ENCODE assay signal across 31 cellular contexts in genomic region chr2:200242553-200242952, GRCh38.
"Had no signal": no experiment of that assay in that cellular context is flagged by ENCODE, and none has a peak within 500 bp of the region (broad histone marks: within the 10 kb centered on the region; RNA-seq: fewer than 3 reads in every experiment).

No MANE protein-coding gene starts in this region.

- DNase-seq: activated B cell treated with CpG ODN at 0.5 μM for 24 hours; activated CD4-positive, alpha-beta memory T cell treated with anti-CD3 and anti-CD28 coated beads for 36 hours; activated CD4-positive, alpha-beta T cell treated with anti-CD3 and anti-CD28 coated beads for 4 hours; activated CD4-positive, alpha-beta T cell treated with anti-CD3 and anti-CD28 coated beads, Interleukin-2, amount 50 U/mL, for 1 hour; activated CD4-positive, CD25-positive, alpha-beta regulatory T cell treated with anti-CD3 and anti-CD28 coated beads, Interleukin-2, amount 50 U/mL, for 72 hours; activated CD8-positive, alpha-beta memory T cell treated with anti-CD3 and anti-CD28 coated beads, Interleukin-2, amount 50 U/mL, for 4 hours; activated gamma-delta T cell treated with Interleukin-2 at 50 U/mL for 16 hours; activated naive CD4-positive, alpha-beta T cell treated with anti-CD3 and anti-CD28 coated beads for 36 hours; activated T-cell treated with anti-CD3 and anti-CD28 coated beads for 4 hours; activated T-cell treated with anti-CD3 and anti-CD28 coated beads, Interleukin-2, amount 50 U/mL, for 4 hours; adrenal gland; body of pancreas; MM.1S; MV-4-11; NCI-H1092; NCI-H187 treated with DMSO at 0.1 percent for 48 hours; NCI-H2081 treated with DMSO at 0.1 percent for 48 hours; NCI-H2171 treated with DMSO at 0.1 percent for 48 hours; NCI-H226; NCI-H524 treated with DMSO at 0.1 percent for 48 hours; NCI-H774; SHP77 treated with DMSO at 0.1 percent for 48 hours; T-cell; T-helper 17 cell had no signal

- ATAC-seq: activated naive CD4-positive, alpha-beta T cell treated with anti-CD3 and anti-CD28 coated beads, Interleukin-2, amount 50 U/mL, for 72 hours; activated T-cell treated with anti-CD3 and anti-CD28 coated beads, Interleukin-2, amount 50 U/mL, for 4 hours; body of pancreas; Panc1; SK-N-SH treated with all-trans-retinoic acid at 6 μM for 48 hours; T-cell; T-helper 17 cell had no signal

- H3K4me3 ChIP-seq: adrenal gland, body of pancreas, SJSA1 had no signal

- H3K9me3 ChIP-seq: adrenal gland, body of pancreas, breast epithelium, SJSA1 had no signal

- H3K36me3 ChIP-seq: adrenal gland, breast epithelium, SJSA1 had no signal

- H3K4me2 ChIP-seq: KMS-11 had no signal

- H3K27me3 ChIP-seq: adrenal gland, body of pancreas, breast epithelium had no signal

- H3K27ac ChIP-seq: adrenal gland, body of pancreas, breast epithelium, KMS-11, SJSA1, VCaP had no signal

- H3K9ac ChIP-seq: KMS-11 had no signal

- H3K4me1 ChIP-seq: adrenal gland, body of pancreas, breast epithelium, SJSA1 had no signal
